In genomic region chr7:56213574-56213973, GRCh38 we compare ENCODE assay signal across 31 cellular contexts.
A peak's percentile ranks its signal among the peaks of the same experiment; 100 is the strongest.
DNase-seq lines count a peak whose midpoint lies in the region; TF ChIP-seq lines count a peak whose summit lies in the region.
"Had no signal": no experiment of that assay in that cellular context is flagged by ENCODE, and none has a peak within 500 bp of the region (broad histone marks: within the 10 kb centered on the region; RNA-seq: fewer than 3 reads in every experiment).

No MANE protein-coding gene starts in this region.

- H3K4me3 ChIP-seq in vagina (no peak overlapping the region), uterus (no peak overlapping the region)
- H3K4me3 ChIP-seq: A549; BLaER1; BLaER1 treated with 17β-estradiol and CSF1 and Interleukin-3, amounts not matched to agents 10 nM and 100 nM had no signal

- H3K4me3 Mint-ChIP-seq in osteocyte (ENCODE audit: unreplicated experiment): no peak overlapping the region
- H3K4me3 Mint-ChIP-seq: B cell; CD14-positive monocyte; CD4-positive, alpha-beta memory T cell; CD4-positive, alpha-beta T cell; CD4-positive, CD25-positive, alpha-beta regulatory T cell; CD8-positive, alpha-beta memory T cell; CD8-positive, alpha-beta T cell had no signal

- H3K27ac Mint-ChIP-seq in osteocyte (ENCODE audit: unreplicated experiment): no peak overlapping the region
- H3K27ac Mint-ChIP-seq: B cell; CD14-positive monocyte; CD4-positive, alpha-beta memory T cell; CD4-positive, alpha-beta T cell; CD4-positive, CD25-positive, alpha-beta regulatory T cell; CD8-positive, alpha-beta memory T cell; CD8-positive, alpha-beta T cell had no signal

- H3K36me3 Mint-ChIP-seq in osteocyte (ENCODE audit: unreplicated experiment): no peaks in the 10 kb centered on the region
- H3K36me3 Mint-ChIP-seq: CD14-positive monocyte; CD4-positive, CD25-positive, alpha-beta regulatory T cell; CD8-positive, alpha-beta memory T cell; CD8-positive, alpha-beta T cell had no signal

- TF ChIP-seq POLR2A in vagina (IDR thresholded peaks at IDR 0.05) (no peak), uterus (IDR thresholded peaks at IDR 0.05) (no peak)

- H3K9me3 Mint-ChIP-seq in osteocyte (ENCODE audit: unreplicated experiment): peaks cover 45% of the 10 kb centered on the region

- H3K27me3 ChIP-seq in vagina (no peaks in the 10 kb centered on the region), uterus (no peaks in the 10 kb centered on the region)
- H3K27me3 ChIP-seq: BE2C; BLaER1; BLaER1 treated with 17β-estradiol and CSF1 and Interleukin-3, amounts not matched to agents 10 nM and 100 nM had no signal

- DNase-seq in osteocyte (ENCODE audit: extremely low spot score, unreplicated experiment) (peak; percentile 62), vagina (ENCODE audit: extremely low spot score in 2 of 2) (peak; percentile 6 to 77), uterus (no peak), OCI-M1 (lab: John Stamatoyannopoulos, UW) (no peak)
- DNase-seq: 8988T; ACHN; AML-193; BE2C; C1 segment of cervical spinal cord; Caco-2; Calu3; CD4-positive, alpha-beta memory T cell; CD4-positive, alpha-beta T cell; CD4-positive, CD25-positive, alpha-beta regulatory T cell; CD8-positive, alpha-beta memory T cell; CD8-positive, alpha-beta T cell; COR-L47; DMS 273 treated with DMSO at 0.1 percent for 48 hours; DMS153; DMS53; DMS79; DMS79 treated with DMSO at 0.1 percent for 48 hours; DND-41; EL had no signal

- H3K4me1 ChIP-seq in vagina: no peaks in the 10 kb centered on the region
- no peaks in the 10 kb centered on the region for H3K4me1 ChIP-seq in uterus
- H3K4me1 ChIP-seq: A549, BE2C, BLaER1, Caco-2 had no signal

- H3K4me1 Mint-ChIP-seq in osteocyte (ENCODE audit: unreplicated experiment): no peaks in the 10 kb centered on the region
- H3K4me1 Mint-ChIP-seq: B cell; CD14-positive monocyte; CD4-positive, alpha-beta memory T cell; CD4-positive, CD25-positive, alpha-beta regulatory T cell; CD8-positive, alpha-beta memory T cell had no signal

- no peaks in the 10 kb centered on the region for H3K36me3 ChIP-seq in vagina
- H3K36me3 ChIP-seq in uterus: no peaks in the 10 kb centered on the region
- H3K36me3 ChIP-seq: BE2C; BLaER1; BLaER1 treated with 17β-estradiol and CSF1 and Interleukin-3, amounts not matched to agents 10 nM and 100 nM had no signal

- H3K9me3 ChIP-seq in vagina (no peaks in the 10 kb centered on the region), uterus (no peaks in the 10 kb centered on the region)
- H3K9me3 ChIP-seq: BE2C, Caco-2 had no signal

- H3K27ac ChIP-seq in vagina (no peak overlapping the region), uterus (no peak overlapping the region)
- H3K27ac ChIP-seq: 22Rv1; A549; BLaER1; BLaER1 treated with 17β-estradiol and CSF1 and Interleukin-3, amounts not matched to agents 10 nM and 100 nM; C4-2B had no signal

- TF ChIP-seq CTCF in osteocyte (IDR thresholded peaks at IDR 0.05): no peak
- no peak for TF ChIP-seq CTCF in vagina (IDR thresholded peaks at IDR 0.05)
- TF ChIP-seq CTCF in uterus (IDR thresholded peaks at IDR 0.05): no peak

- intact Hi-C loops in vagina (cut with DNase I): no loop called here
- intact Hi-C loops in uterus (cut with DNase I; ENCODE audit: low total_unique reads): no loop called here

- H3K27me3 Mint-ChIP-seq in osteocyte (ENCODE audit: unreplicated experiment): no peaks in the 10 kb centered on the region
- H3K27me3 Mint-ChIP-seq: B cell; CD4-positive, alpha-beta memory T cell; CD4-positive, alpha-beta T cell; CD4-positive, CD25-positive, alpha-beta regulatory T cell had no signal

Comparison
In these comparisons a context has a peak if more than half of its experiments do, and no peak if none do; other contexts are left out.
1. DNase-seq: peak in osteocyte (single experiment) and vagina (2 of 2); none in uterus (0 of 2) and OCI-M1 (single experiment).